8 cellular contexts compared by ENCODE assay signal in genomic region chr12:120528861-120529525, GRCh38. TPM values are rescaled to one million over a fixed set of nuclear protein-coding genes. Genes with fewer than 3 reads are reported as not detected.
DNase-seq lines count a peak whose midpoint lies in the region; ATAC-seq and TF ChIP-seq lines count a peak whose summit lies in the region.

COQ5 (minus strand) TSS chr12:120529158; CDS start chr12:120529141, 17 bp downstream.

- ATAC-seq in GM19025 (IDR thresholded peaks at IDR 0.05; ENCODE audit: low read depth, unreplicated experiment) (peak; percentile 72), HG03354 (IDR thresholded peaks at IDR 0.05; ENCODE audit: poor library complexity, severe bottlenecking, unreplicated experiment) (peak; percentile 87), left colon (peak; percentile 89)

- TF ChIP-seq CTCF in AG09309 (IDR thresholded peaks at IDR 0.05; ENCODE audit: control insufficient read depth, insufficient read depth, low read depth, low read length, missing control alignments) (no peak), coronary artery (IDR thresholded peaks at IDR 0.05) (no peak)

- peak within 1 kb of the TSS; percentile 86 to 93 for H3K27ac ChIP-seq in coronary artery

- CTCF ChIA-PET in activated CD4-positive, alpha-beta T cell treated with anti-CD3 and anti-CD28 coated beads, Interleukin-2, amount 10 ng/mL, durations not matched to agents 7 days and 5 days (lab: Charles Lee) = interaction anchor here (0.5 to 1.2 kb wide), 9 partner anchors 9 to 1619 kb away, joined by 3 to 7 read pairs (median 3); no protein-coding TSS in a partner anchor

- H3K36me3 Mint-ChIP-seq in activated CD4-positive, alpha-beta T cell treated with anti-CD3 and anti-CD28 coated beads, Interleukin-2, amount 10 ng/mL, durations not matched to agents 7 days and 5 days (ENCODE audit: low read depth) = peaks cover 6% of the 10 kb centered on the region

- DNase-seq in AG09309 (ENCODE audit: low read depth) = no peak
- DNase-seq in NCI-H510A (lab: John Stamatoyannopoulos, UW) = peak; percentile 88
- DNase-seq in activated CD4-positive, alpha-beta T cell treated with anti-CD3 and anti-CD28 coated beads, Interleukin-2, amount 10 ng/mL, durations not matched to agents 7 days and 5 days = peak; percentile 88
- DNase-seq in coronary artery (ENCODE audit: low spot score) = peak; percentile 90
- peak; percentile 89 to 93 for DNase-seq in left colon
- peak; percentile 84 for DNase-seq in stimulated activated CD4-positive, alpha-beta T cell treated with anti-CD3 and anti-CD28 coated beads, Interleukin-1b, Interleukin-23, amount 100 ng/mL, for 48 hours

- intact Hi-C loops in left colon (cut with DNase I, micrococcal nuclease) = no loop called here

- H3K27ac Mint-ChIP-seq in activated CD4-positive, alpha-beta T cell treated with anti-CD3 and anti-CD28 coated beads, Interleukin-2, amount 10 ng/mL, durations not matched to agents 7 days and 5 days = peak within 1 kb of the TSS; percentile 99

- H3K27me3 Mint-ChIP-seq in activated CD4-positive, alpha-beta T cell treated with anti-CD3 and anti-CD28 coated beads, Interleukin-2, amount 10 ng/mL, durations not matched to agents 7 days and 5 days = no peaks in the 10 kb centered on the region

- H3K9me3 Mint-ChIP-seq in activated CD4-positive, alpha-beta T cell treated with anti-CD3 and anti-CD28 coated beads, Interleukin-2, amount 10 ng/mL, durations not matched to agents 7 days and 5 days = no peaks in the 10 kb centered on the region

- POLR2A ChIA-PET in activated CD4-positive, alpha-beta T cell treated with anti-CD3 and anti-CD28 coated beads, Interleukin-2, amount 10 ng/mL, durations not matched to agents 7 days and 5 days (lab: Charles Lee) = interaction anchor here (0.7 kb wide), 1 partner anchor 823 kb away, joined by 3 read pairs; no protein-coding TSS in a partner anchor

- H3K4me3 Mint-ChIP-seq in activated CD4-positive, alpha-beta T cell treated with anti-CD3 and anti-CD28 coated beads, Interleukin-2, amount 10 ng/mL, durations not matched to agents 7 days and 5 days = peak within 1 kb of the TSS; percentile 100

- H3K4me3 ChIP-seq in AG09309 (ENCODE audit: control insufficient read depth, low read depth, low read length) (peak within 1 kb of the TSS; percentile 85), coronary artery (peak within 1 kb of the TSS; percentile 81)

- peaks cover 37% of the 10 kb centered on the region for H3K4me1 Mint-ChIP-seq in activated CD4-positive, alpha-beta T cell treated with anti-CD3 and anti-CD28 coated beads, Interleukin-2, amount 10 ng/mL, durations not matched to agents 7 days and 5 days

RNA-seq across cellular contexts. Expression of gene COQ5, which starts in this region (rescaled TPM):
- total RNA-seq in activated CD4-positive, alpha-beta T cell treated with anti-CD3 and anti-CD28 coated beads, Interleukin-2, amount 10 ng/mL, durations not matched to agents 7 days and 5 days = 10 to 100 TPM; 25.5 to 27.9 TPM
- 10 to 100 TPM; 31.2 to 35.1 TPM for total RNA-seq in left colon
